ENCODE assay signal across 11 cellular contexts in genomic region chr7:102514881-102515721, GRCh38. TPM values are rescaled to one million over a fixed set of nuclear protein-coding genes. Genes with fewer than 3 reads are reported as not detected.
A peak's percentile ranks its signal among the peaks of the same experiment; 100 is the strongest.
DNase-seq lines count a peak whose midpoint lies in the region; ATAC-seq and TF ChIP-seq lines count a peak whose summit lies in the region.
"Not testable (repeated sequence)": the region's sequence is repeated elsewhere in the genome, so short reads cannot be mapped to it uniquely, and the experiment has no call there.
"Had no signal": no experiment of that assay in that cellular context is flagged by ENCODE, and none has a peak within 500 bp of the region (broad histone marks: within the 10 kb centered on the region; RNA-seq: fewer than 3 reads in every experiment).

No MANE protein-coding gene starts in this region.

- CTCF ChIA-PET in OCI-LY7 (lab: Charles Lee; ENCODE audit: unreplicated experiment), result not testable (repeated sequence)

- not testable (repeated sequence) for H2AFZ ChIP-seq in OCI-LY7 (ENCODE audit: low read length)

- intact Hi-C loops in OCI-LY7 (cut with micrococcal nuclease; ENCODE audit: unreplicated experiment); right cardiac atrium (cut with DNase I): not testable (repeated sequence)

- DNase-seq in OCI-LY7 (ENCODE audit: low spot score), result not testable (repeated sequence)
- peak in 1 of 3 donors; percentile 14 for DNase-seq in right cardiac atrium

- ATAC-seq in GM18858 (IDR thresholded peaks at IDR 0.05; ENCODE audit: unreplicated experiment) (peak; percentile 70), GM19438 (IDR thresholded peaks at IDR 0.05; ENCODE audit: low read depth, unreplicated experiment) (peak; percentile 70), GM21723 (IDR thresholded peaks at IDR 0.05; ENCODE audit: unreplicated experiment) (peak; percentile 63), HG02943 (IDR thresholded peaks at IDR 0.05; ENCODE audit: low read depth, unreplicated experiment) (peak; percentile 60), HG03280 (IDR thresholded peaks at IDR 0.05; ENCODE audit: unreplicated experiment) (peak; percentile 60), right cardiac atrium (peak; percentile 5 to 17)

- peak overlapping the region; percentile 64 for H3K27ac ChIP-seq in OCI-LY7 (ENCODE audit: low read depth, low read length, poor library complexity, severe bottlenecking)
- not testable (repeated sequence) for H3K27ac ChIP-seq in right cardiac atrium (ENCODE audit: low read length)

- not testable (repeated sequence) for H3K4me1 ChIP-seq in OCI-LY7 (ENCODE audit: insufficient read depth, low read length, poor library complexity, severe bottlenecking); right cardiac atrium (ENCODE audit: control insufficient read depth, insufficient read depth, low read length)

- not testable (repeated sequence) for TF ChIP-seq CTCF in OCI-LY7 (conservative IDR thresholded peaks at IDR 0.05; ENCODE audit: low read length)

- not testable (repeated sequence) for H3K9me2 ChIP-seq in OCI-LY7 (ENCODE audit: insufficient read depth, low read length)

- H4K20me1 ChIP-seq in OCI-LY7 (ENCODE audit: insufficient read depth, low read length), result not testable (repeated sequence)

- BruUV-seq in OCI-LY7 (replicated peaks; lab: Mats Ljungman, UMichigan), result not testable (repeated sequence)

- H3K4me2 ChIP-seq in OCI-LY7 (ENCODE audit: low read length), result peak overlapping the region; percentile 53; the same call in 1 of the 2 replicates

- H3K36me3 ChIP-seq in OCI-LY7 (ENCODE audit: insufficient read depth, low read length), result not testable (repeated sequence)

- POLR2A ChIA-PET in OCI-LY7 (lab: Charles Lee), result not testable (repeated sequence)

- WGBS in right cardiac atrium, result 14% methylated on average over 2 of the region's 15 CpGs

- H3K4me3 ChIP-seq in OCI-LY7 (ENCODE audit: low read depth, low read length, poor library complexity, severe bottlenecking); right cardiac atrium (ENCODE audit: low read length): not testable (repeated sequence)

- H3K79me2 ChIP-seq in OCI-LY7 (ENCODE audit: insufficient read depth, low read depth, low read length), result not testable (repeated sequence)

- H3K9me3 ChIP-seq in OCI-LY7 (ENCODE audit: low read length); right cardiac atrium (ENCODE audit: control insufficient read depth, low read length): not testable (repeated sequence)

- not testable (repeated sequence) for H3K27me3 ChIP-seq in right cardiac atrium (ENCODE audit: control insufficient read depth, insufficient read depth)

RNA-seq across cellular contexts. Expression of gene RASA4B, which starts 2.5 kb away (rescaled TPM):
- 7.2 and 8.2 TPM in 2 replicates for total RNA-seq in OCI-LY7 (2014; rRNA removed; shearing (Covaris generic))
- 12.8 and 18.1 TPM in 2 replicates for total RNA-seq in OCI-LY7 (2022)
- total RNA-seq in right cardiac atrium, result 10 to 100 TPM in 2 of 4 donors, 1 to 10 TPM in 2; 3.8 to 12.8 (median 9.4) TPM
- polyA plus RNA-seq in right cardiac atrium, result 5.8 TPM

RNA-seq across cellular contexts. Expression of gene UPK3BL2, which starts 28.4 kb away (rescaled TPM):
- total RNA-seq in OCI-LY7 (2014; rRNA removed; shearing (Covaris generic)), result 5.4 and 10.2 TPM in 2 replicates
- 19.5 and 22.2 TPM in 2 replicates for total RNA-seq in OCI-LY7 (2022)
- total RNA-seq in right cardiac atrium, result 1 to 10 TPM; 3.4 to 8.3 (median 7.2) TPM
- 2.7 TPM for polyA plus RNA-seq in right cardiac atrium

RNA-seq across cellular contexts. Expression of gene SPDYE2, which starts 35.9 kb away (rescaled TPM):
- not detected in 2 replicates for total RNA-seq in OCI-LY7 (2014; rRNA removed; shearing (Covaris generic))
- total RNA-seq in OCI-LY7 (2022) (not detected in 2 replicates), right cardiac atrium (not detected)
- polyA plus RNA-seq in right cardiac atrium, result 0.09 TPM
- total RNA-seq: esophagus squamous epithelium, H4, HT-29, SJSA1 had no signal

RNA-seq across cellular contexts. Expression of gene POLR2J, which starts 36.4 kb away (rescaled TPM):
- total RNA-seq in OCI-LY7 (2014; rRNA removed; shearing (Covaris generic)), result 58.1 and 62.4 TPM in 2 replicates
- total RNA-seq in OCI-LY7 (2022), result 62.9 and 68.6 TPM in 2 replicates
- total RNA-seq in right cardiac atrium, result 10 to 100 TPM; 51.0 to 63.0 (median 58.8) TPM
- 176 TPM for polyA plus RNA-seq in right cardiac atrium

RNA-seq across cellular contexts. Expression of gene LRWD1, which starts 50.3 kb away (rescaled TPM):
- 63.1 and 68.2 TPM in 2 replicates for total RNA-seq in OCI-LY7 (2014; rRNA removed; shearing (Covaris generic))
- total RNA-seq in OCI-LY7 (2022) (37.7 and 39.1 TPM in 2 replicates), right cardiac atrium (10 to 100 TPM in 3 of 4 donors, 1 to 10 TPM in 1; 9.7 to 14.2 (median 11.0) TPM)
- 8.5 TPM for polyA plus RNA-seq in right cardiac atrium

Comparison
In these comparisons a context has a peak if more than half of its experiments do, and no peak if none do; other contexts are left out.
1. ATAC-seq: peak in every context shown above with its lines; median percentile 70 in GM18858; 70 in GM19438; 63 in GM21723; 60 in HG02943; 60 in HG03280; 11 in right cardiac atrium.